In genomic region chr2:241508510-241509407, GRCh38 we compare ENCODE assay signal across 8 cellular contexts. TPM values are rescaled to one million over a fixed set of nuclear protein-coding genes. Genes with fewer than 3 reads are reported as not detected.
DNase-seq lines count a peak whose midpoint lies in the region; ATAC-seq, FAIRE-seq and TF ChIP-seq lines count a peak whose summit lies in the region.

TSS of gene STK25 (minus strand) at chr2:241508584. CDS start at chr2:241508035, 549 bp downstream.

- peak within 1 kb of the TSS; percentile 72 for H3K4me2 ChIP-seq in OCI-LY3 (ENCODE audit: low read length)
- peak within 1 kb of the TSS; percentile 60 for H3K4me2 ChIP-seq in endothelial cell of umbilical vein (ENCODE audit: insufficient read depth, low read length)

- BruUV-seq in endothelial cell of umbilical vein (replicated peaks; lab: Mats Ljungman, UMichigan), result TSS peak; percentile 51

- peak within 1 kb of the TSS; percentile 67 for H3K9ac ChIP-seq in OCI-LY3 (ENCODE audit: low read length)
- peak within 1 kb of the TSS; percentile 79 for H3K9ac ChIP-seq in endothelial cell of umbilical vein (replicated peaks; ENCODE audit: extremely low read depth, insufficient read depth, low read length)

- peak within 1 kb of the TSS; percentile 85 for H2AFZ ChIP-seq in OCI-LY3 (ENCODE audit: low read depth, low read length)
- peak within 1 kb of the TSS; percentile 51 for H2AFZ ChIP-seq in endothelial cell of umbilical vein (ENCODE audit: low read depth, low read length)

- H3K9me3 ChIP-seq in OCI-LY3 (ENCODE audit: insufficient read depth, low read length), result no peaks in the 10 kb centered on the region
- no peaks in the 10 kb centered on the region for H3K9me3 ChIP-seq in endothelial cell of umbilical vein (replicated peaks; ENCODE audit: control insufficient read depth, insufficient read depth, low read length)

- no peak for FAIRE-seq in D721Med (lab: Jason Lieb, UNC)
- FAIRE-seq in endothelial cell of umbilical vein (lab: Jason Lieb, UNC), result peak; percentile 97

- no peaks in the 10 kb centered on the region for H3K9me1 ChIP-seq in endothelial cell of umbilical vein (replicated peaks; ENCODE audit: control insufficient read depth, extremely low read depth, insufficient read depth, low read length)

- peak within 1 kb of the TSS; percentile 30; the same call in 1 of the 2 replicates for H3K27ac ChIP-seq in OCI-LY3 (ENCODE audit: low read length)
- peak within 1 kb of the TSS; percentile 14 for H3K27ac ChIP-seq in endothelial cell of umbilical vein (ENCODE audit: insufficient read depth, low read depth, low read length)

- H3K79me2 ChIP-seq in OCI-LY3 (ENCODE audit: low read length) (peaks cover 22% of the 10 kb centered on the region), endothelial cell of umbilical vein (ENCODE audit: control insufficient read depth, insufficient read depth, low read length) (peaks cover 41% of the 10 kb centered on the region)

- dilution Hi-C loops in endothelial cell of umbilical vein (cut with MboI; ENCODE audit: extremely low pct_ligation_motif_present, low sequenced_read_pairs), result no loop called here

- no peak for TF ChIP-seq CTCF in D721Med (IDR thresholded peaks at IDR 0.05; ENCODE audit: insufficient read depth, missing control alignments)
- TF ChIP-seq CTCF in OCI-LY3 (IDR thresholded peaks at IDR 0.05; ENCODE audit: low read depth, low read length), result no peak
- no peak for TF ChIP-seq CTCF in endothelial cell of umbilical vein (IDR thresholded peaks at IDR 0.05; ENCODE audit: extremely low read depth in 1 of 2, insufficient read depth in 1 of 2, low read depth in 1 of 2, low read length in 2 of 2)

- no peaks in the 10 kb centered on the region for H3K36me3 ChIP-seq in OCI-LY3 (replicated peaks; ENCODE audit: low read depth, low read length)
- H3K36me3 ChIP-seq in endothelial cell of umbilical vein (ENCODE audit: control insufficient read depth in 2 of 2, extremely low read depth in 1 of 2, insufficient read depth in 2 of 2, low read length in 2 of 2), result peaks cover 0 to 5% of the 10 kb centered on the region in 2 experiments

- peak; percentile 98 for DNase-seq in D721Med (ENCODE audit: insufficient read length, low spot score)
- peak; percentile 99 for DNase-seq in HuH-7 (ENCODE audit: low spot score)
- peak; percentile 97 for DNase-seq in activated CD8-positive, alpha-beta memory T cell treated with anti-CD3 and anti-CD28 coated beads, Interleukin-2, amount 50 U/mL, for 48 hours
- DNase-seq in endothelial cell of umbilical vein (ENCODE audit: low read depth, low spot score), result peak; percentile 98
- peak; percentile 97 for DNase-seq in middle frontal gyrus (ENCODE audit: extremely low spot score, low spot score)
- DNase-seq in stimulated activated CD8-positive, alpha-beta memory T cell treated with anti-CD3 and anti-CD28 coated beads, Interleukin-2, amount 100 ng/mL, for 48 hours (ENCODE audit: low read depth in 2 of 2), result peak; percentile 96 to 97

- peak; percentile 88 for TF ChIP-seq POLR2A in endothelial cell of umbilical vein (IDR thresholded peaks at IDR 0.05; ENCODE audit: low read depth, low read length)

- peaks cover 21% of the 10 kb centered on the region for H3K4me1 ChIP-seq in OCI-LY3 (ENCODE audit: low read length)
- H3K4me1 ChIP-seq in endothelial cell of umbilical vein (ENCODE audit: control insufficient read depth, extremely low read depth, insufficient read depth, low read length), result peaks cover 16% of the 10 kb centered on the region

- CTCF ChIA-PET in endothelial cell of umbilical vein (lab: Charles Lee), result interaction anchor here (1.0 to 2.2 kb wide), 5 partner anchors 38 to 150 kb away, joined by 3 to 15 read pairs (median 6); partner anchors contain the start of gene BOK

- H4K20me1 ChIP-seq in OCI-LY3 (ENCODE audit: insufficient read depth, low read length), result no peaks in the 10 kb centered on the region
- no peaks in the 10 kb centered on the region for H4K20me1 ChIP-seq in endothelial cell of umbilical vein (replicated peaks; ENCODE audit: control insufficient read depth, extremely low read depth, insufficient read depth, low read length)

- H3K4me3 ChIP-seq in OCI-LY3 (ENCODE audit: low read length) (peak within 1 kb of the TSS; percentile 96), endothelial cell of umbilical vein (replicated peaks in 1 of 3; ENCODE audit: insufficient read depth in 1 of 3, low read depth in 1 of 3, low read length in 3 of 3) (peak within 1 kb of the TSS; percentile 55 to 84 (median 77))

- H3K27me3 ChIP-seq in OCI-LY3 (ENCODE audit: low read depth, low read length) (no peaks in the 10 kb centered on the region), endothelial cell of umbilical vein (ENCODE audit: control insufficient read depth in 2 of 2, insufficient read depth in 2 of 2, low read length in 2 of 2) (no peaks in the 10 kb centered on the region)

- POLR2A ChIA-PET in endothelial cell of umbilical vein (lab: Charles Lee), result no interaction called here

- intact Hi-C loops in endothelial cell of umbilical vein (cut with micrococcal nuclease), result loop anchor here (1.0 to 10.0 kb wide), 8 partner anchors 39 to 366 kb away; partner anchors contain the start of genes ATG4B, BOK, D2HGDH and FARP2

- ATAC-seq in GM21515 (IDR thresholded peaks at IDR 0.05; ENCODE audit: unreplicated experiment), result peak; percentile 89

TF ChIP-seq in endothelial cell of umbilical vein, 7 proteins besides CTCF, POLR2A, EP300 and RAD21:
- peak; percentile 97 for TF ChIP-seq POLR2AphosphoS5 (IDR thresholded peaks at IDR 0.05; ENCODE audit: insufficient read depth, low read depth, low read length)
- no peak for TF ChIP-seq JUN (IDR thresholded peaks at IDR 0.05; ENCODE audit: borderline replicate concordance, insufficient read depth, insufficient read length, low read depth)
- TF ChIP-seq MYC (IDR thresholded peaks at IDR 0.05; ENCODE audit: low read depth, low read length), result peak; percentile 81
- TF ChIP-seq, protein P1, sequence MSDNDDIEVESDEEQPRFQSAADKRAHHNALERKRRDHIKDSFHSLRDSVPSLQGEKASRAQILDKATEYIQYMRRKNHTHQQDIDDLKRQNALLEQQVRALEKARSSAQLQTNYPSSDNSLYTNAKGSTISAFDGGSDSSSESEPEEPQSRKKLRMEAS (IDR thresholded peaks at IDR 0.05; ENCODE audit: insufficient read depth, insufficient read length), result peak; percentile 99

RNA-seq across cellular contexts. Expression of gene STK25, which starts in this region (rescaled TPM):
- 236 and 286 TPM in 2 replicates for total RNA-seq in endothelial cell of umbilical vein
- 715 and 879 TPM in 2 replicates for polyA plus RNA-seq in endothelial cell of umbilical vein
- polyA plus RNA-seq in endothelial cell of umbilical vein (2011; cell fraction: cytosol; rRNA removed), result 471 and 517 TPM in 2 replicates
- 987 and 1,149 TPM in 2 replicates for polyA plus RNA-seq in endothelial cell of umbilical vein (2011; cell fraction: nucleus; rRNA removed)
- 309 and 348 TPM in 2 replicates for polyA plus RNA-seq in endothelial cell of umbilical vein (2012)
- polyA minus RNA-seq in endothelial cell of umbilical vein, result 491 and 545 TPM in 2 replicates
- 48.3 TPM for polyA minus RNA-seq in endothelial cell of umbilical vein (2011; cell fraction: cytosol; rRNA and poly(A)+ RNA removed)
- polyA minus RNA-seq in endothelial cell of umbilical vein (2011; cell fraction: nucleus; rRNA and poly(A)+ RNA removed), result 226 and 241 TPM in 2 replicates

Comparison
In these comparisons a context has a peak if more than half of its experiments do, and no peak if none do; other contexts are left out.
1. Peak in every context shown above with its lines: DNase-seq, ATAC-seq, H3K4me3 ChIP-seq and H3K27ac ChIP-seq.